Comparison of ENCODE assay signal across 19 cellular contexts in the genomic region with DNA sequence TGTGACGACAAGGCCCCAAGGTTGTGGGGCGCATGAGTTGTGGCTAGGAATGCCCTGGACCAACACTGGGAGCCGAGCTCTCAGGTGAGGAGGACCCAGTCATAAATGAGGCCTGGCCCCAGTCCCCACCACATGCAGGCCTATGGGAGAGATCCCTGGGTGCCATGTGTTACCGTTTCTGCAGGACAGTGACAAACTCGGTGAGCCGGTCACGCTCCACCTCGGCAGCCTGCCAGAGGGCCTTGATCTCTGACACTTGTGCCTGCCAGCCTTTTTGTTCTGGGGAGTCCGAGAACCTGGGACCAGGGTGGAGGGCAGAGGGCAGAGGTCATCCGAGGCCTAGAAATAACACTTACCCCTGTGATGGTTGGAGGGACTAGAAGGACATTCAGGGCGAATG. TPM values are rescaled to one million over a fixed set of nuclear protein-coding genes. Genes with fewer than 3 reads are reported as not detected.
DNase-seq lines count a peak whose midpoint lies in the region; ATAC-seq and TF ChIP-seq lines count a peak whose summit lies in the region.
"Had no signal": no experiment of that assay in that cellular context is flagged by ENCODE, and none has a peak within 500 bp of the region (broad histone marks: within the 10 kb centered on the region; RNA-seq: fewer than 3 reads in every experiment).

No MANE protein-coding gene starts in this region.

- peak; percentile 9 for ATAC-seq in Right ventricle myocardium inferior
- no peak for ATAC-seq in left cardiac atrium
- no peak for ATAC-seq in HG03196 (IDR thresholded peaks at IDR 0.05; ENCODE audit: unreplicated experiment)
- ATAC-seq in HG03442 (IDR thresholded peaks at IDR 0.05; ENCODE audit: unreplicated experiment), result no peak
- no peak for ATAC-seq in GM19397 (IDR thresholded peaks at IDR 0.05; ENCODE audit: unreplicated experiment)
- ATAC-seq: HCT116, K562, PC-3 had no signal

- peak overlapping the region; percentile 44 for H2AFZ ChIP-seq in parathyroid adenoma

- H3K27me3 ChIP-seq in parathyroid adenoma (ENCODE audit: control insufficient read depth, insufficient read depth, low read length) (no peaks in the 10 kb centered on the region), tibial nerve (no peaks in the 10 kb centered on the region)
- H3K27me3 ChIP-seq: BLaER1 treated with 17β-estradiol and CSF1 and Interleukin-3, amounts not matched to agents 10 nM and 100 nM had no signal

- no peak for DNase-seq in Right ventricle myocardium inferior (ENCODE audit: missing footprints)
- no peak for DNase-seq in left cardiac atrium
- peak; percentile 47 for DNase-seq in islet precursor cell
- no peak for DNase-seq in tibial nerve (ENCODE audit: low spot score in 2 of 2)
- DNase-seq: DMS153; EL; NCI-H1048; NCI-H146; NCI-H226; NK-92 treated with Interleukin-12 subunit alpha and Interleukin-12 subunit beta, amount 100 ng/mL, for 24 hours; PC-3 had no signal

- 74 to 82% methylated on average over 11 of the region's 11 CpGs for WGBS in tibial nerve, 2 donors

- H3K4me1 ChIP-seq in parathyroid adenoma (peaks cover 34% of the 10 kb centered on the region), tibial nerve (peaks cover 0 to 78% (median 3%) of the 10 kb centered on the region in 4 donors)
- H3K4me1 ChIP-seq: BLaER1 treated with 17β-estradiol and CSF1 and Interleukin-3, amounts not matched to agents 10 nM and 100 nM had no signal

- intact Hi-C loops in Right ventricle myocardium inferior (cut with DNase I), result loop anchor here (1.0 kb wide), 1 partner anchor 9 kb away; no protein-coding TSS in a partner anchor
- intact Hi-C loops in left cardiac atrium (cut with DNase I), result no loop called here

- H3K36me3 ChIP-seq in parathyroid adenoma (ENCODE audit: control insufficient read depth, insufficient read depth, low read length) (no peaks in the 10 kb centered on the region), tibial nerve (no peaks in the 10 kb centered on the region)
- H3K36me3 ChIP-seq: BLaER1 treated with 17β-estradiol and CSF1 and Interleukin-3, amounts not matched to agents 10 nM and 100 nM had no signal

- H3K4me2 ChIP-seq in parathyroid adenoma (ENCODE audit: low read length), result peak overlapping the region; percentile 26
- H3K4me2 ChIP-seq: BLaER1 treated with 17β-estradiol and CSF1 and Interleukin-3, amounts not matched to agents 10 nM and 100 nM had no signal

- H3K4me3 ChIP-seq in parathyroid adenoma (ENCODE audit: low read depth, low read length) (no peak overlapping the region), tibial nerve (no peak overlapping the region)
- H3K4me3 ChIP-seq: BLaER1 treated with 17β-estradiol and CSF1 and Interleukin-3, amounts not matched to agents 10 nM and 100 nM; K562 had no signal

- peak overlapping the region; percentile 78 for H3K27ac ChIP-seq in parathyroid adenoma
- H3K27ac ChIP-seq in tibial nerve, result peak overlapping the region; percentile 78 to 95 (median 84)
- H3K27ac ChIP-seq: BLaER1 treated with 17β-estradiol and CSF1 and Interleukin-3, amounts not matched to agents 10 nM and 100 nM had no signal

- H3K79me2 ChIP-seq in parathyroid adenoma, result no peaks in the 10 kb centered on the region

- H3K9ac ChIP-seq in parathyroid adenoma, result no peak overlapping the region
- H3K9ac ChIP-seq: BLaER1 treated with 17β-estradiol and CSF1 and Interleukin-3, amounts not matched to agents 10 nM and 100 nM had no signal

- TF ChIP-seq POLR2A in tibial nerve (IDR thresholded peaks at IDR 0.05), result no peak

- TF ChIP-seq CTCF in parathyroid adenoma (IDR thresholded peaks at IDR 0.05) (no peak), tibial nerve (IDR thresholded peaks at IDR 0.05) (no peak)

- TF ChIP-seq EP300 in tibial nerve (IDR thresholded peaks at IDR 0.05), result no peak

- H3K9me3 ChIP-seq in parathyroid adenoma (ENCODE audit: control insufficient read depth, low read length), result no peaks in the 10 kb centered on the region
- no peaks in the 10 kb centered on the region for H3K9me3 ChIP-seq in tibial nerve

RNA-seq across cellular contexts. Expression of gene HHATL, which starts 27.7 kb away (rescaled TPM):
- 440 TPM for total RNA-seq in Right ventricle myocardium inferior
- total RNA-seq in left cardiac atrium, result 100 to 1,000 TPM; 431 to 706 TPM
- 1 to 10 TPM in 1 of 4 donors, not detected in 3; 3.5 TPM for total RNA-seq in tibial nerve
- total RNA-seq: A172, K562, PC-3 had no signal

RNA-seq across cellular contexts. Expression of gene CCDC13, which starts 42.8 kb away (rescaled TPM):
- total RNA-seq in Right ventricle myocardium inferior, result 0.41 TPM
- total RNA-seq in left cardiac atrium, result 1 to 10 TPM in 1 of 2 donors, not detected in 1; 1.0 TPM
- 10 to 100 TPM in 1 of 4 donors, 1 to 10 TPM in 3; 1.7 to 12.6 (median 2.0) TPM for total RNA-seq in tibial nerve
- total RNA-seq: A172 had no signal

RNA-seq across cellular contexts. Expression of gene KLHL40, which starts 45.0 kb away (rescaled TPM):
- not detected for total RNA-seq in Right ventricle myocardium inferior
- total RNA-seq in left cardiac atrium, result under 1 TPM in 1 of 2 donors, not detected in 1; 0.86 TPM
- under 1 TPM in 1 of 4 donors, not detected in 3; 0.42 TPM for total RNA-seq in tibial nerve
- total RNA-seq: A172, K562, PC-3 had no signal

Comparison
In these comparisons a context has a peak if more than half of its experiments do, and no peak if none do; other contexts are left out.
1. RNA of gene HHATL, which starts 27.7 kb away (total RNA-seq): 431 to 706 TPM in left cardiac atrium and 440 TPM in Right ventricle myocardium inferior (single experiment); 3.5 TPM in tibial nerve; every median in the first group is over 10 times any median in the second.